13 cellular contexts compared by ENCODE assay signal in the genomic region with DNA sequence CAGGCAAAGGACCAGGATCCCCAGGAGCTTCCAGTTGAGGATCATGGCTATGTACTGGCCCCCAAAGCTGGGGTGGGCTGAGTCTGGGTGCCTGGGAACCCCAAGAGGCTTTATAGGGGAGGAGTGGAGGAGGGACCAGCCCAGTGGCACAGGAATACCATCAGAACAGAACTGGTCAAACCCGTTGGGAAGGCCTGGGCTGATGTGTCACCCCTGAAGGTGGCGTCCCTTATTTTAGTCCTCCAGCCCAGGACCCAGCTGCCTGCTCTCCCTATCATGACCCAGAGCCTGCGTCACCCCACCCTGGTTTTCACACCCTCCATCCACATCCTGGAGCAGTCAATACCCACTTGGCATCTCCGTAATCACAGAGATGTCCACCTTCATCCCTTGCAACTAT. TPM values are rescaled to one million over a fixed set of nuclear protein-coding genes. Genes with fewer than 3 reads are reported as not detected.
A peak's percentile ranks its signal among the peaks of the same experiment; 100 is the strongest.
DNase-seq lines count a peak whose midpoint lies in the region; ATAC-seq, FAIRE-seq and TF ChIP-seq lines count a peak whose summit lies in the region.
"Had no signal": no experiment of that assay in that cellular context is flagged by ENCODE, and none has a peak within 500 bp of the region (broad histone marks: within the 10 kb centered on the region; RNA-seq: fewer than 3 reads in every experiment).

A gene (minus strand): TSS at position 85 of the 400 bp plus-strand sequence. CDS start 40 bp downstream, at position 45.

- ATAC-seq in HepG2 = no peak
- ATAC-seq in right lobe of liver = no peak
- ATAC-seq in activated T-helper 17 cell treated with anti-CD3 and anti-CD28 coated beads, Interleukin-2, amount 50 U/mL, for 72 hours (replicated peaks) = no peak

- H3K36me3 Mint-ChIP-seq in activated T-helper 17 cell treated with anti-CD3 and anti-CD28 coated beads, Interleukin-2, amount 50 U/mL, for 72 hours (ENCODE audit: low read depth) = peaks cover 8% of the 10 kb centered on the region

- 86% methylated on average over 3 of the region's 4 CpGs for WGBS in HepG2 (ENCODE audit: low lambda C conversion rate)
- whole genome bisulfite sequencing in right lobe of liver (ENCODE audit: insufficient coverage, low coverage, low lambda C conversion rate, missing lambda C conversion rate) = no CpG with 5 or more reads among the region's 4 CpGs
- 95% methylated on average over 4 of the region's 4 CpGs for WGBS in thymus

- no peak for TF ChIP-seq RAD21 in HepG2 (CRISPR knock-in tag; IDR thresholded peaks at IDR 0.05)

- peak within 1 kb of the TSS; percentile 98 for H3K4me2 ChIP-seq in HepG2 (ENCODE audit: low read depth, low read length)

- CTCF ChIA-PET in HepG2 (lab: Yijun Ruan, JAX; ENCODE audit: low intra/inter-chr PET ratio, low total read pairs) = interaction anchor here (2.8 to 3.9 kb wide), 2 partner anchors 54 to 228 kb away, joined by 16 to 110 read pairs; no protein-coding TSS in a partner anchor

- DNase-seq in HepG2 (ENCODE audit: low spot score) (no peak), right lobe of liver (no peak), NCI-H1092 (lab: John Stamatoyannopoulos, UW) (no peak), NCI-H2081 (lab: John Stamatoyannopoulos, UW) (no peak), pons (ENCODE audit: low spot score) (no peak)
- DNase-seq: NK-92 treated with Interleukin-12 subunit alpha and Interleukin-12 subunit beta, amount 100 ng/mL, for 24 hours had no signal

- FAIRE-seq in HepG2 (lab: Jason Lieb, UNC) = no peak
- FAIRE-seq: colon had no signal

- H3K9me3 Mint-ChIP-seq in activated T-helper 17 cell treated with anti-CD3 and anti-CD28 coated beads, Interleukin-2, amount 50 U/mL, for 72 hours = no peaks in the 10 kb centered on the region

- H3K27me3 ChIP-seq in HepG2 (ENCODE audit: control insufficient read depth in 1 of 2, insufficient read depth in 2 of 2, low read length in 2 of 2) (0 out of 5 replicates have a peak, but pooled peaks cover 0 to 4% of the 10 kb centered on the region in 2 experiments), right lobe of liver (no peaks in the 10 kb centered on the region), thymus (ENCODE audit: control insufficient read depth, insufficient read depth) (no peaks in the 10 kb centered on the region)

- H3K27ac ChIP-seq in HepG2 (ENCODE audit: extremely low read length, insufficient read depth, low read length) (no peak within 1 kb of the TSS), right lobe of liver (no peak within 1 kb of the TSS), thymus (ENCODE audit: low read depth) (no peak within 1 kb of the TSS)

- H3K9me3 ChIP-seq in HepG2 (ENCODE audit: low read length) (no peaks in the 10 kb centered on the region), right lobe of liver (no peaks in the 10 kb centered on the region), iPS-18c (ENCODE audit: control insufficient read depth, insufficient read depth, low read length) (no peaks in the 10 kb centered on the region), thymus (ENCODE audit: control insufficient read depth) (no peaks in the 10 kb centered on the region)

- no peaks in the 10 kb centered on the region for H3K27me3 Mint-ChIP-seq in activated T-helper 17 cell treated with anti-CD3 and anti-CD28 coated beads, Interleukin-2, amount 50 U/mL, for 72 hours

- POLR2A ChIA-PET in HepG2 (lab: Yijun Ruan, JAX) = no interaction called here

- no TSS peak for BruUV-seq in HepG2 (replicated peaks; lab: Mats Ljungman, UMichigan)

- H3K4me1 Mint-ChIP-seq in activated T-helper 17 cell treated with anti-CD3 and anti-CD28 coated beads, Interleukin-2, amount 50 U/mL, for 72 hours = peaks cover 6% of the 10 kb centered on the region

- no peak within 1 kb of the TSS; the same call in 1 of the 2 replicates for H3K9ac ChIP-seq in HepG2 (ENCODE audit: insufficient read depth, low read depth, low read length)

- H3K4me3 ChIP-seq in HepG2 (replicated peaks in 1 of 3; ENCODE audit: insufficient read depth in 1 of 3, low read depth in 2 of 3, low read length in 3 of 3) (peak within 1 kb of the TSS in 1 of 3 experiments; percentile 55; a peak in 2 of 6 replicates), right lobe of liver (no peak within 1 kb of the TSS), iPS-18c (ENCODE audit: insufficient read depth, low read depth, low read length) (peak within 1 kb of the TSS; percentile 31; the same call in 1 of the 2 replicates), thymus (ENCODE audit: low read length) (no peak within 1 kb of the TSS)

- TF ChIP-seq POLR2A in HepG2 (IDR thresholded peaks at IDR 0.05; ENCODE audit: insufficient read depth in 1 of 2, low read depth in 2 of 2, low read length in 2 of 2) = no peak
- TF ChIP-seq POLR2A in right lobe of liver (IDR thresholded peaks at IDR 0.05) = no peak

- H4K20me1 ChIP-seq in HepG2 (ENCODE audit: insufficient read depth, low read length) = no peaks in the 10 kb centered on the region

- H3K36me3 ChIP-seq in HepG2 (replicated peaks in 1 of 2; ENCODE audit: control insufficient read depth in 1 of 2, insufficient read depth in 2 of 2, low read length in 2 of 2) = peaks cover 0 to 7% of the 10 kb centered on the region in 2 experiments; a peak in 1 of 5 replicates
- no peaks in the 10 kb centered on the region for H3K36me3 ChIP-seq in right lobe of liver
- peaks cover 10% of the 10 kb centered on the region for H3K36me3 ChIP-seq in thymus (ENCODE audit: control insufficient read depth, insufficient read depth)

- H3K4me3 Mint-ChIP-seq in activated T-helper 17 cell treated with anti-CD3 and anti-CD28 coated beads, Interleukin-2, amount 50 U/mL, for 72 hours = peak within 1 kb of the TSS; percentile 84

- in situ Hi-C loops in HepG2 (cut with HindIII; ENCODE audit: extremely low pct_ligation_motif_present, low pct_unique_long_range_greater_than_20kb) = loop anchor here (5.0 kb wide), 2 partner anchors 53 to 228 kb away; no protein-coding TSS in a partner anchor

- H3K79me2 ChIP-seq in HepG2 (ENCODE audit: insufficient read depth, low read length) = no peaks in the 10 kb centered on the region

- peak within 1 kb of the TSS; percentile 86 for H3K27ac Mint-ChIP-seq in activated T-helper 17 cell treated with anti-CD3 and anti-CD28 coated beads, Interleukin-2, amount 50 U/mL, for 72 hours

- H2AFZ ChIP-seq in HepG2 (ENCODE audit: low read length) = no peak within 1 kb of the TSS

- TF ChIP-seq CTCF in HepG2 (CRISPR knock-in tag; IDR thresholded peaks at IDR 0.05) = no peak
- TF ChIP-seq CTCF in right lobe of liver (IDR thresholded peaks at IDR 0.05) = no peak

- H3K4me1 ChIP-seq in HepG2 (ENCODE audit: insufficient read depth, low read length) (peaks cover 7% of the 10 kb centered on the region), right lobe of liver (no peaks in the 10 kb centered on the region), thymus (ENCODE audit: control insufficient read depth, insufficient read depth, low read length) (peaks cover 5% of the 10 kb centered on the region)

- TF ChIP-seq EP300 in HepG2 (IDR thresholded peaks at IDR 0.05; ENCODE audit: low read depth in 2 of 2, low read length in 2 of 2) (no peak), HepG2 (CRISPR knock-in tag; IDR thresholded peaks at IDR 0.05; ENCODE audit: borderline replicate concordance) (no peak)

- intact Hi-C loops in HepG2 (cut with micrococcal nuclease; ENCODE audit: unreplicated experiment) = no loop called here
- intact Hi-C loops in right lobe of liver (cut with DNase I) = loop anchor here (5.0 to 10.0 kb wide), 3 partner anchors 53 to 238 kb away; no protein-coding TSS in a partner anchor

TF ChIP-seq in HepG2, 621 proteins besides CTCF, POLR2A, EP300 and RAD21 (continues in another document):
- TF ChIP-seq, protein P1, sequence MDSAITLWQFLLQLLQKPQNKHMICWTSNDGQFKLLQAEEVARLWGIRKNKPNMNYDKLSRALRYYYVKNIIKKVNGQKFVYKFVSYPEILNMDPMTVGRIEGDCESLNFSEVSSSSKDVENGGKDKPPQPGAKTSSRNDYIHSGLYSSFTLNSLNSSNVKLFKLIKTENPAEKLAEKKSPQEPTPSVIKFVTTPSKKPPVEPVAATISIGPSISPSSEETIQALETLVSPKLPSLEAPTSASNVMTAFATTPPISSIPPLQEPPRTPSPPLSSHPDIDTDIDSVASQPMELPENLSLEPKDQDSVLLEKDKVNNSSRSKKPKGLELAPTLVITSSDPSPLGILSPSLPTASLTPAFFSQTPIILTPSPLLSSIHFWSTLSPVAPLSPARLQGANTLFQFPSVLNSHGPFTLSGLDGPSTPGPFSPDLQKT (CRISPR knock-in tag; IDR thresholded peaks at IDR 0.05; ENCODE audit: borderline replicate concordance) = no peak
- no peak for TF ChIP-seq KDM5A (IDR thresholded peaks at IDR 0.05; ENCODE audit: borderline replicate concordance, low read length)
- no peak for TF ChIP-seq ONECUT2 (CRISPR knock-in tag; IDR thresholded peaks at IDR 0.05)
- TF ChIP-seq IKZF4 (CRISPR knock-in tag; IDR thresholded peaks at IDR 0.05; ENCODE audit: borderline replicate concordance, low read depth, not compliant biosample characterization) = no peak

RNA-seq across cellular contexts. Expression of the gene that starts here (rescaled TPM):
- total RNA-seq in HepG2 (2016; rRNA removed; fragmentation: Illumina TruSeq; extraction: Trizol) (not detected in 2 replicates), right lobe of liver (not detected)
- not detected in 2 replicates for total RNA-seq in HepG2 (2016; cell fraction: cytosol; rRNA removed; fragmentation: Illumina TruSeq; extraction: Trizol; ENCODE audit: low read depth)
- total RNA-seq in HepG2 (2016; cell fraction: insoluble cytoplasmic fraction; rRNA removed; fragmentation: Illumina TruSeq; extraction: Trizol) = not detected in 2 replicates
- total RNA-seq in HepG2 (2016; cell fraction: membrane; rRNA removed; fragmentation: Illumina TruSeq; extraction: Trizol) = not detected in 2 replicates
- not detected in 2 replicates for total RNA-seq in HepG2 (2016; cell fraction: nucleus; rRNA removed; fragmentation: Illumina TruSeq; extraction: Trizol)
- polyA plus RNA-seq in HepG2 (2011; rRNA removed) (not detected in 2 replicates), thymus (16.4 TPM)
- not detected in 2 replicates for polyA plus RNA-seq in HepG2 (2011; cell fraction: cytosol; rRNA removed)
- polyA plus RNA-seq in HepG2 (2011; cell fraction: nucleus; rRNA removed) = not detected in 2 replicates
- not detected in 2 replicates for polyA plus RNA-seq in HepG2 (2012)
- polyA plus RNA-seq in HepG2 (2016; cell fraction: cytosol; fragmentation: Illumina TruSeq; extraction: Trizol; ENCODE audit: low read depth) = not detected in 2 replicates
- polyA plus RNA-seq in HepG2 (2016; cell fraction: insoluble cytoplasmic fraction; fragmentation: Illumina TruSeq; extraction: Trizol; ENCODE audit: low read depth) = not detected in 2 replicates
- polyA plus RNA-seq in HepG2 (2016; cell fraction: membrane; fragmentation: Illumina TruSeq; extraction: Trizol; ENCODE audit: low read depth) = not detected in 2 replicates
- not detected in 2 replicates for polyA plus RNA-seq in HepG2 (2016; cell fraction: nucleus; fragmentation: Illumina TruSeq; extraction: Trizol; ENCODE audit: insufficient read depth, low read depth)
- polyA minus RNA-seq in HepG2 (2011; rRNA and poly(A)+ RNA removed; ENCODE audit: low replicate concordance) = not detected in 2 replicates
- polyA minus RNA-seq in HepG2 (2011; cell fraction: cytosol; rRNA and poly(A)+ RNA removed) = not detected in 2 replicates
- polyA minus RNA-seq in HepG2 (2011; cell fraction: nucleus; rRNA and poly(A)+ RNA removed) = not detected in 2 replicates
- not detected for total RNA-seq in activated T-helper 17 cell treated with anti-CD3 and anti-CD28 coated beads, Interleukin-2, amount 50 U/mL, for 72 hours
- total RNA-seq: fibroblast of lung, subcutaneous adipose tissue had no signal
- polyA plus RNA-seq: AG04450, fibroblast of lung had no signal

Comparison
In these comparisons a context has a peak if more than half of its experiments do, and no peak if none do; other contexts are left out.
1. RNA of the gene that starts here (polyA plus RNA-seq): 16.4 TPM in thymus (single experiment); not detected in HepG2; every median in the first group is over 10 times any median in the second.